Comparison of ENCODE assay signal across 14 cellular contexts in genomic region chrX:124086411-124086810, GRCh38.
A peak's percentile ranks its signal among the peaks of the same experiment; 100 is the strongest.
DNase-seq lines count a peak whose midpoint lies in the region; ATAC-seq and TF ChIP-seq lines count a peak whose summit lies in the region.
"Had no signal": no experiment of that assay in that cellular context is flagged by ENCODE, and none has a peak within 500 bp of the region (broad histone marks: within the 10 kb centered on the region; RNA-seq: fewer than 3 reads in every experiment).

No MANE protein-coding gene starts in this region.

- POLR2A ChIA-PET in CD4-positive, alpha-beta T cell (lab: Charles Lee), result interaction anchor here (0.6 to 1.2 kb wide), 5 partner anchors 12 to 223 kb away, joined by 3 to 7 read pairs (median 5); no protein-coding TSS in a partner anchor
- POLR2A ChIA-PET in A673 (lab: Charles Lee; ENCODE audit: low non-redundant PET) (no interaction called here), Caco-2 (lab: Charles Lee) (no interaction called here)

- no peaks in the 10 kb centered on the region for H3K36me3 ChIP-seq in mucosa of descending colon (ENCODE audit: low read depth)
- peaks cover 0 to 2% of the 10 kb centered on the region in 2 donors for H3K36me3 ChIP-seq in aorta (ENCODE audit: control insufficient read depth in 1 of 2, insufficient read depth in 2 of 2, low read length in 1 of 2)
- peaks cover 36% of the 10 kb centered on the region for H3K36me3 ChIP-seq in A673 (ENCODE audit: insufficient read depth, low read length, poor library complexity, severe bottlenecking)
- H3K36me3 ChIP-seq in Caco-2 (ENCODE audit: control insufficient read depth, insufficient read depth, low read length), result no peaks in the 10 kb centered on the region

- peak overlapping the region; percentile 77 for H3K4me3 Mint-ChIP-seq in CD4-positive, alpha-beta T cell
- peak overlapping the region; percentile 63 for H3K4me3 Mint-ChIP-seq in T-helper 1 cell treated with Interleukin-12 subunit alpha and Interleukin-12 subunit beta and Interleukin-4 antibody, amounts not matched to agents 30 μg/mL and 1 μg/mL, for 36 hours
- H3K4me3 Mint-ChIP-seq in activated T-helper 2 cell treated with anti-CD3 and anti-CD28 coated beads, Interferon-gamma antibody, Interleukin-2, Interleukin-4, amounts not matched to agents 10 μg/mL and 5 μg/mL and 100 μg/mL, durations not matched to agents 14 hours and 24 hours and 36 hours (ENCODE audit: low read depth), result no peak overlapping the region
- H3K4me3 Mint-ChIP-seq in Caco-2 (ENCODE audit: unreplicated experiment), result no peak overlapping the region

- no peaks in the 10 kb centered on the region for H3K9me3 ChIP-seq in CD4-positive, alpha-beta T cell (ENCODE audit: control insufficient read depth, low read length)
- H3K9me3 ChIP-seq in mucosa of descending colon, result no peaks in the 10 kb centered on the region
- no peaks in the 10 kb centered on the region for H3K9me3 ChIP-seq in aorta (ENCODE audit: control insufficient read depth, low read length)
- no peaks in the 10 kb centered on the region for H3K9me3 ChIP-seq in A673 (ENCODE audit: low read depth, low read length, poor library complexity, severe bottlenecking)
- H3K9me3 ChIP-seq in Caco-2, result no peaks in the 10 kb centered on the region

- no peaks in the 10 kb centered on the region for H3K27me3 ChIP-seq in CD4-positive, alpha-beta T cell (ENCODE audit: control insufficient read depth, insufficient read depth, low read length)
- H3K27me3 ChIP-seq in aorta (ENCODE audit: control insufficient read depth in 1 of 2, insufficient read depth in 2 of 2, low read length in 1 of 2) (no peaks in the 10 kb centered on the region), A673 (replicated peaks; ENCODE audit: insufficient read depth, low read depth, low read length, poor library complexity) (no peaks in the 10 kb centered on the region), Caco-2 (replicated peaks; ENCODE audit: control insufficient read depth, insufficient read depth, low read length) (no peaks in the 10 kb centered on the region)
- H3K27me3 ChIP-seq: brain microvascular endothelial cell had no signal

- H3K4me3 ChIP-seq in mucosa of descending colon (no peak overlapping the region), aorta (ENCODE audit: low read length in 2 of 2) (no peak overlapping the region), A673 (ENCODE audit: low read depth, low read length, poor library complexity, severe bottlenecking) (no peak overlapping the region), Caco-2 (ENCODE audit: low read depth, low read length) (no peak overlapping the region)

- H3K27ac ChIP-seq in CD4-positive, alpha-beta T cell (ENCODE audit: low read depth, low read length), result no peak overlapping the region
- H3K27ac ChIP-seq in aorta (ENCODE audit: low read depth in 1 of 2, low read length in 2 of 2) (no peak overlapping the region), A673 (ENCODE audit: low read depth, low read length, poor library complexity, severe bottlenecking) (no peak overlapping the region)
- H3K27ac ChIP-seq: brain microvascular endothelial cell had no signal

- BruUV-seq in A673 (replicated peaks; lab: Mats Ljungman, UMichigan), result no TSS peak
- no TSS peak for BruUV-seq in Caco-2 (replicated peaks; lab: Mats Ljungman, UMichigan)

- 63 to 78% methylated on average over 7 of the region's 7 CpGs for WGBS in aorta, 2 donors

- H3K36me3 Mint-ChIP-seq in CD4-positive, alpha-beta T cell (ENCODE audit: low read depth), result peaks cover 87% of the 10 kb centered on the region
- H3K36me3 Mint-ChIP-seq in T-helper 1 cell treated with Interleukin-12 subunit alpha and Interleukin-12 subunit beta and Interleukin-4 antibody, amounts not matched to agents 30 μg/mL and 1 μg/mL, for 36 hours (ENCODE audit: low read depth), result peaks cover 37% of the 10 kb centered on the region
- peaks cover 50% of the 10 kb centered on the region for H3K36me3 Mint-ChIP-seq in activated T-helper 2 cell treated with anti-CD3 and anti-CD28 coated beads, Interferon-gamma antibody, Interleukin-2, Interleukin-4, amounts not matched to agents 10 μg/mL and 5 μg/mL and 100 μg/mL, durations not matched to agents 14 hours and 24 hours and 36 hours (ENCODE audit: low read depth)
- peaks cover 54% of the 10 kb centered on the region for H3K36me3 Mint-ChIP-seq in Caco-2 (ENCODE audit: insufficient read depth, unreplicated experiment)

- H3K4me1 ChIP-seq in mucosa of descending colon (ENCODE audit: low read depth) (no peaks in the 10 kb centered on the region), aorta (ENCODE audit: control insufficient read depth in 1 of 2, insufficient read depth in 2 of 2, low read length in 2 of 2) (no peaks in the 10 kb centered on the region), A673 (ENCODE audit: insufficient read depth, low read length, poor library complexity, severe bottlenecking) (no peaks in the 10 kb centered on the region), Caco-2 (no peaks in the 10 kb centered on the region)

- no peaks in the 10 kb centered on the region for H3K9me3 Mint-ChIP-seq in CD4-positive, alpha-beta T cell
- H3K9me3 Mint-ChIP-seq in T-helper 1 cell treated with Interleukin-12 subunit alpha and Interleukin-12 subunit beta and Interleukin-4 antibody, amounts not matched to agents 30 μg/mL and 1 μg/mL, for 36 hours, result no peaks in the 10 kb centered on the region
- H3K9me3 Mint-ChIP-seq in activated T-helper 2 cell treated with anti-CD3 and anti-CD28 coated beads, Interferon-gamma antibody, Interleukin-2, Interleukin-4, amounts not matched to agents 10 μg/mL and 5 μg/mL and 100 μg/mL, durations not matched to agents 14 hours and 24 hours and 36 hours, result no peaks in the 10 kb centered on the region
- no peaks in the 10 kb centered on the region for H3K9me3 Mint-ChIP-seq in Caco-2 (ENCODE audit: unreplicated experiment)

- intact Hi-C loops in CD4-positive, alpha-beta T cell (cut with DNase I, micrococcal nuclease), result loop anchor here in 1 of 2 experiments (2.0 kb wide), 1 partner anchor 124 kb away; no protein-coding TSS in a partner anchor
- intact Hi-C loops in activated T-helper 2 cell treated with anti-CD3 and anti-CD28 coated beads, Interferon-gamma antibody, Interleukin-2, Interleukin-4, amounts not matched to agents 10 μg/mL and 5 μg/mL and 100 μg/mL, durations not matched to agents 14 hours and 24 hours and 36 hours (cut with micrococcal nuclease), result loop anchor here (2.0 kb wide), 3 partner anchors 48 to 132 kb away; partner anchors contain the start of gene STAG2
- intact Hi-C loops in mucosa of descending colon (cut with DNase I, micrococcal nuclease), result no loop called here
- intact Hi-C loops in aorta (cut with DNase I), result no loop called here
- intact Hi-C loops in A673 (cut with micrococcal nuclease; ENCODE audit: unreplicated experiment), result no loop called here
- intact Hi-C loops in Caco-2 (cut with micrococcal nuclease; ENCODE audit: unreplicated experiment), result no loop called here

- peaks cover 36% of the 10 kb centered on the region for H3K4me1 Mint-ChIP-seq in CD4-positive, alpha-beta T cell (ENCODE audit: low read depth)
- peaks cover 32% of the 10 kb centered on the region for H3K4me1 Mint-ChIP-seq in T-helper 1 cell treated with Interleukin-12 subunit alpha and Interleukin-12 subunit beta and Interleukin-4 antibody, amounts not matched to agents 30 μg/mL and 1 μg/mL, for 36 hours (ENCODE audit: low read depth)
- H3K4me1 Mint-ChIP-seq in activated T-helper 2 cell treated with anti-CD3 and anti-CD28 coated beads, Interferon-gamma antibody, Interleukin-2, Interleukin-4, amounts not matched to agents 10 μg/mL and 5 μg/mL and 100 μg/mL, durations not matched to agents 14 hours and 24 hours and 36 hours (ENCODE audit: low read depth), result peaks cover 21% of the 10 kb centered on the region
- no peaks in the 10 kb centered on the region for H3K4me1 Mint-ChIP-seq in Caco-2 (ENCODE audit: low read depth, unreplicated experiment)

- no peaks in the 10 kb centered on the region for H3K27me3 Mint-ChIP-seq in CD4-positive, alpha-beta T cell
- no peaks in the 10 kb centered on the region for H3K27me3 Mint-ChIP-seq in T-helper 1 cell treated with Interleukin-12 subunit alpha and Interleukin-12 subunit beta and Interleukin-4 antibody, amounts not matched to agents 30 μg/mL and 1 μg/mL, for 36 hours (ENCODE audit: low read depth)
- no peaks in the 10 kb centered on the region for H3K27me3 Mint-ChIP-seq in activated T-helper 2 cell treated with anti-CD3 and anti-CD28 coated beads, Interferon-gamma antibody, Interleukin-2, Interleukin-4, amounts not matched to agents 10 μg/mL and 5 μg/mL and 100 μg/mL, durations not matched to agents 14 hours and 24 hours and 36 hours (ENCODE audit: low read depth)
- H3K27me3 Mint-ChIP-seq in Caco-2 (ENCODE audit: insufficient read depth, unreplicated experiment), result no peaks in the 10 kb centered on the region

- no peak for TF ChIP-seq CTCF in CD4-positive, alpha-beta T cell (IDR thresholded peaks at IDR 0.05)
- TF ChIP-seq CTCF in mucosa of descending colon (IDR thresholded peaks at IDR 0.05) (no peak), A673 (conservative IDR thresholded peaks at IDR 0.05; ENCODE audit: low read depth, low read length) (no peak), Caco-2 (IDR thresholded peaks at IDR 0.05; ENCODE audit: insufficient read depth in 1 of 2, low read depth in 1 of 2, low read length in 1 of 2, severe bottlenecking in 1 of 2, unreplicated experiment in 1 of 2) (no peak)

- peak overlapping the region; percentile 92 for H3K27ac Mint-ChIP-seq in CD4-positive, alpha-beta T cell
- peak overlapping the region; percentile 86 for H3K27ac Mint-ChIP-seq in T-helper 1 cell treated with Interleukin-12 subunit alpha and Interleukin-12 subunit beta and Interleukin-4 antibody, amounts not matched to agents 30 μg/mL and 1 μg/mL, for 36 hours
- peak overlapping the region; percentile 62 for H3K27ac Mint-ChIP-seq in activated T-helper 2 cell treated with anti-CD3 and anti-CD28 coated beads, Interferon-gamma antibody, Interleukin-2, Interleukin-4, amounts not matched to agents 10 μg/mL and 5 μg/mL and 100 μg/mL, durations not matched to agents 14 hours and 24 hours and 36 hours
- H3K27ac Mint-ChIP-seq in Caco-2 (ENCODE audit: unreplicated experiment), result no peak overlapping the region

- peak in 7 of 10 experiments; percentile 4 to 45 (median 9) for DNase-seq in CD4-positive, alpha-beta T cell
- DNase-seq in activated T-helper 2 cell treated with anti-CD3 and anti-CD28 coated beads, Interferon-gamma antibody, Interleukin-2, Interleukin-4, amounts not matched to agents 10 μg/mL and 5 μg/mL and 100 μg/mL, durations not matched to agents 14 hours and 24 hours and 36 hours (ENCODE audit: low spot score), result peak; percentile 29
- DNase-seq in mucosa of descending colon, result no peak
- no peak for DNase-seq in aorta
- no peak for DNase-seq in A673 (ENCODE audit: low spot score)
- no peak for DNase-seq in amygdala (lab: John Stamatoyannopoulos, UW)
- no peak for DNase-seq in Caco-2
- DNase-seq: brain microvascular endothelial cell, DMS 273 treated with DMSO at 0.1 percent for 48 hours, hippocampal formation, left colon, NCI-H2107, T1000 had no signal

- CTCF ChIA-PET in CD4-positive, alpha-beta T cell (lab: Charles Lee), result interaction anchor here (1.1 kb wide), 1 partner anchor 9 kb away, joined by 3 read pairs; no protein-coding TSS in a partner anchor
- CTCF ChIA-PET in A673 (lab: Charles Lee), result interaction anchor here (0.5 kb wide), 1 partner anchor 68 kb away, joined by 6 read pairs; no protein-coding TSS in a partner anchor
- CTCF ChIA-PET in Caco-2 (lab: Charles Lee), result no interaction called here

- ATAC-seq in CD4-positive, alpha-beta T cell (ENCODE audit: poor library complexity), result peak; percentile 95
- ATAC-seq in mucosa of descending colon, result peak; percentile 34
- ATAC-seq in aorta (ENCODE audit: low FRiP score), result no peak
- ATAC-seq: left colon had no signal

Comparison
In these comparisons a context has a peak if more than half of its experiments do, and no peak if none do; other contexts are left out.
1. DNase-seq: peak in CD4-positive, alpha-beta T cell (7 of 10) and activated T-helper 2 cell treated with anti-CD3 and anti-CD28 coated beads, Interferon-gamma antibody, Interleukin-2, Interleukin-4, amounts not matched to agents 10 μg/mL and 5 μg/mL and 100 μg/mL, durations not matched to agents 14 hours and 24 hours and 36 hours (single experiment); none in mucosa of descending colon (0 of 3), aorta (0 of 2), A673 (single experiment), amygdala (0 of 56) and Caco-2 (0 of 2).
2. H3K4me3 Mint-ChIP-seq: peak in CD4-positive, alpha-beta T cell (single experiment) and T-helper 1 cell treated with Interleukin-12 subunit alpha and Interleukin-12 subunit beta and Interleukin-4 antibody, amounts not matched to agents 30 μg/mL and 1 μg/mL, for 36 hours (single experiment); none in activated T-helper 2 cell treated with anti-CD3 and anti-CD28 coated beads, Interferon-gamma antibody, Interleukin-2, Interleukin-4, amounts not matched to agents 10 μg/mL and 5 μg/mL and 100 μg/mL, durations not matched to agents 14 hours and 24 hours and 36 hours (single experiment) and Caco-2 (single experiment).